In genomic region chr9:17470449-17470848, GRCh38 we compare ENCODE assay signal across 23 cellular contexts.
DNase-seq lines count a peak whose midpoint lies in the region; ATAC-seq, FAIRE-seq and TF ChIP-seq lines count a peak whose summit lies in the region.
"Had no signal": no experiment of that assay in that cellular context is flagged by ENCODE, and none has a peak within 500 bp of the region (broad histone marks: within the 10 kb centered on the region; RNA-seq: fewer than 3 reads in every experiment).

No MANE protein-coding gene starts in this region.

- no peak for TF ChIP-seq POLR2A in H54 (IDR thresholded peaks at IDR 0.05; ENCODE audit: low read depth, low read length)

- H3K27ac ChIP-seq in trophoblast cell (ENCODE audit: low read depth, low read length): no peak overlapping the region
- H3K27ac ChIP-seq: A549; BLaER1 treated with 17β-estradiol and CSF1 and Interleukin-3, amounts not matched to agents 10 nM and 100 nM had no signal

- no CpG with 5 or more reads among the region's 1 CpG for WGBS in trophoblast cell (ENCODE audit: extremely low coverage, insufficient coverage, insufficient read length)

- H2AFZ ChIP-seq in trophoblast cell (ENCODE audit: insufficient read depth, low read length, poor library complexity): no peak overlapping the region

- no peaks in the 10 kb centered on the region for H3K4me1 ChIP-seq in trophoblast cell (ENCODE audit: control insufficient read depth in 1 of 2, insufficient read depth in 2 of 2, low read length in 2 of 2)
- H3K4me1 ChIP-seq: A549; BE2C; BLaER1 treated with 17β-estradiol and CSF1 and Interleukin-3, amounts not matched to agents 10 nM and 100 nM had no signal

- FAIRE-seq in H54 (lab: Jason Lieb, UNC): peak; percentile 41
- FAIRE-seq: GM12878, GM19239, H1 had no signal

- DNase-seq in DMS 273 (lab: John Stamatoyannopoulos, UW; ENCODE audit: unreplicated experiment) (peak; percentile 68), H54 (ENCODE audit: insufficient read length, low spot score) (no peak), NCI-H69 (lab: John Stamatoyannopoulos, UW) (peak; percentile 30), trophoblast cell (peak; percentile 40 to 82), GOT3 (lab: John Stamatoyannopoulos, UW) (no peak), NCI-H526 treated with DMSO at 0.1 percent for 48 hours (lab: John Stamatoyannopoulos, UW) (no peak)
- DNase-seq: 8988T; ACHN; AML-193; BE2C; CD4-positive, alpha-beta T cell; CD8-positive, alpha-beta memory T cell; DMS153; DND-41; GDM1; H9; HFFc6 had no signal

- H3K4ac ChIP-seq in trophoblast cell (ENCODE audit: low read depth, low read length): no peak overlapping the region

- no peak overlapping the region for H3K23ac ChIP-seq in trophoblast cell (ENCODE audit: low read length)

- H4K91ac ChIP-seq in trophoblast cell (ENCODE audit: low read depth, low read length): no peak overlapping the region

- no peak overlapping the region for H4K12ac ChIP-seq in trophoblast cell (ENCODE audit: low read depth, low read length)

- no peak overlapping the region for H3K9ac ChIP-seq in trophoblast cell (ENCODE audit: low read length)
- H3K9ac ChIP-seq: BLaER1 treated with 17β-estradiol and CSF1 and Interleukin-3, amounts not matched to agents 10 nM and 100 nM had no signal

- H2BK12ac ChIP-seq in trophoblast cell (ENCODE audit: low read length): no peak overlapping the region

- H3K79me2 ChIP-seq in trophoblast cell (ENCODE audit: control insufficient read depth, insufficient read depth, low read length, poor library complexity): no peaks in the 10 kb centered on the region

- H3K9me3 ChIP-seq in trophoblast cell (ENCODE audit: insufficient read depth, low read depth, low read length): no peaks in the 10 kb centered on the region
- H3K9me3 ChIP-seq: A549; BE2C; BLaER1 treated with 17β-estradiol and CSF1 and Interleukin-3, amounts not matched to agents 10 nM and 100 nM had no signal

- H3K27me3 ChIP-seq in trophoblast cell (ENCODE audit: insufficient read depth, low read length): no peaks in the 10 kb centered on the region
- H3K27me3 ChIP-seq: BE2C; BLaER1 treated with 17β-estradiol and CSF1 and Interleukin-3, amounts not matched to agents 10 nM and 100 nM had no signal

- H3K18ac ChIP-seq in trophoblast cell (ENCODE audit: low read length): no peak overlapping the region

- no peak overlapping the region for H3K4me3 ChIP-seq in trophoblast cell (ENCODE audit: low read depth, low read length)
- H3K4me3 ChIP-seq: A549; BLaER1 treated with 17β-estradiol and CSF1 and Interleukin-3, amounts not matched to agents 10 nM and 100 nM; GM12878 had no signal

- no peaks in the 10 kb centered on the region for H3K36me3 ChIP-seq in trophoblast cell (ENCODE audit: control insufficient read depth in 1 of 2, insufficient read depth in 2 of 2, low read length in 2 of 2)

- no peaks in the 10 kb centered on the region for H3K79me1 ChIP-seq in trophoblast cell (ENCODE audit: low read length)

- H2BK5ac ChIP-seq in trophoblast cell (ENCODE audit: low read depth, low read length, poor library complexity): no peak overlapping the region

- no peak overlapping the region for H3K4me2 ChIP-seq in trophoblast cell (ENCODE audit: low read length)
- H3K4me2 ChIP-seq: A549; BLaER1 treated with 17β-estradiol and CSF1 and Interleukin-3, amounts not matched to agents 10 nM and 100 nM had no signal

- no peak overlapping the region for H4K8ac ChIP-seq in trophoblast cell (ENCODE audit: low read depth, low read length)

- no peak overlapping the region for H2AK5ac ChIP-seq in trophoblast cell (ENCODE audit: low read length)

- ATAC-seq in HG03460 (IDR thresholded peaks at IDR 0.05; ENCODE audit: unreplicated experiment): no peak
- ATAC-seq: A549, GM12878 had no signal

- no peak overlapping the region for H3K14ac ChIP-seq in trophoblast cell (ENCODE audit: low read length)

- no peak overlapping the region for H2BK120ac ChIP-seq in trophoblast cell (ENCODE audit: insufficient read depth, low read length, poor library complexity)

Comparison
In these comparisons a context has a peak if more than half of its experiments do, and no peak if none do; other contexts are left out.
1. DNase-seq: peak in DMS 273 (single experiment), NCI-H69 (single experiment) and trophoblast cell (2 of 2); none in H54 (single experiment), GOT3 (single experiment) and NCI-H526 treated with DMSO at 0.1 percent for 48 hours (single experiment).